26 cellular contexts compared by ENCODE assay signal in the genomic region with DNA sequence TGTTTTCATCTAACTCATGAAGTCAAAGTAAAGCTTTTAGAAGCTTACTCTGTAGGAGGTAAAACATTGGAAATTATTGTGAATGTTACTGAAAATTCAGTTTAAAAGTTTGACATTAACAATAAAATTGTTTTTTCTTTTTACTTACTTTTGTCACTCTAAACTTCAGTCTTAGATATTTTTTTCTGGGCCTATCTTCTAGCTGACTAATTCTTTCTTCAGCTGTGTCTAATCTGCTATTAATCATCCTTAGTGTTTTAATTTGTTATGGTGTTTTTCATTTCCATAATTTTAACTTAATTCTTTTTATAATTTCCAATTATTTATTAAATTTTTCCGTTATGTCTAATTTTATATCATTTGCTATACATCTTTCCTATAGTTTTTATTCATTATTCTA. TPM values are rescaled to one million over a fixed set of nuclear protein-coding genes. Genes with fewer than 3 reads are reported as not detected.
DNase-seq lines count a peak whose midpoint lies in the region; ATAC-seq, FAIRE-seq and TF ChIP-seq lines count a peak whose summit lies in the region.
"Had no signal": no experiment of that assay in that cellular context is flagged by ENCODE, and none has a peak within 500 bp of the region (broad histone marks: within the 10 kb centered on the region; RNA-seq: fewer than 3 reads in every experiment).

No MANE protein-coding gene starts in this region.

- no peak overlapping the region for H3K27ac ChIP-seq in SK-N-SH (ENCODE audit: low read depth in 2 of 2, low read length in 1 of 2)
- no peak overlapping the region for H3K27ac ChIP-seq in small intestine (ENCODE audit: low read depth in 1 of 2, low read length in 1 of 2)
- H3K27ac ChIP-seq: 22Rv1; A549; BLaER1 treated with 17β-estradiol and CSF1 and Interleukin-3, amounts not matched to agents 10 nM and 100 nM; GM23248 had no signal

- CTCF ChIA-PET in SK-N-SH (lab: Yijun Ruan, JAX): interaction anchor here (0.7 to 1.7 kb wide), 2 partner anchors 32 to 204 kb away, joined by 3 to 5 read pairs; no protein-coding TSS in a partner anchor

- POLR2A ChIA-PET in SK-N-SH (lab: Yijun Ruan, JAX): no interaction called here

- intact Hi-C loops in left cardiac atrium (cut with DNase I): no loop called here

- DNase-seq in SK-N-SH (no peak), frontal cortex (ENCODE audit: low spot score in 2 of 2) (no peak), small intestine (no peak), KG1 (lab: John Stamatoyannopoulos, UW) (no peak), left cardiac atrium (no peak)
- DNase-seq: ACHN; AML-193; BE2C; CD4-positive, alpha-beta T cell; CD8-positive, alpha-beta memory T cell; DMS 273 treated with DMSO at 0.1 percent for 48 hours; DMS79; EL; GDM1; GM23248; H7; HCEC 1CT had no signal

- H4K20me1 ChIP-seq in SK-N-SH (ENCODE audit: insufficient read depth): no peaks in the 10 kb centered on the region
- H4K20me1 ChIP-seq: BLaER1 treated with 17β-estradiol and CSF1 and Interleukin-3, amounts not matched to agents 10 nM and 100 nM had no signal

- no peak for TF ChIP-seq RAD21 in SK-N-SH (IDR thresholded peaks at IDR 0.05; ENCODE audit: low read length)

- H3K9ac ChIP-seq in SK-N-SH: no peak overlapping the region
- H3K9ac ChIP-seq: BLaER1 treated with 17β-estradiol and CSF1 and Interleukin-3, amounts not matched to agents 10 nM and 100 nM; GM23248 had no signal

- H2AFZ ChIP-seq in SK-N-SH (ENCODE audit: low read depth): no peak overlapping the region
- H2AFZ ChIP-seq: GM23248 had no signal

- H3K4me1 ChIP-seq in SK-N-SH (ENCODE audit: control insufficient read depth in 1 of 2, insufficient read depth in 2 of 2, low read depth in 1 of 2, low read length in 1 of 2) (no peaks in the 10 kb centered on the region; a peak in 1 of 4 replicates), small intestine (ENCODE audit: control insufficient read depth in 2 of 2, insufficient read depth in 1 of 2, low read depth in 1 of 2, low read length in 1 of 2) (no peaks in the 10 kb centered on the region)
- H3K4me1 ChIP-seq: A549, BE2C had no signal

- FAIRE-seq in frontal cortex (lab: Jason Lieb, UNC): peak; percentile 91
- FAIRE-seq in small intestine (lab: Jason Lieb, UNC): peak; percentile 26
- FAIRE-seq: A549, D721Med, GM12878, GM19239, H1 had no signal

- no peaks in the 10 kb centered on the region for H3K36me3 ChIP-seq in SK-N-SH (replicated peaks in 1 of 2; ENCODE audit: control insufficient read depth in 1 of 2, insufficient read depth in 2 of 2, low read length in 1 of 2)
- H3K36me3 ChIP-seq in small intestine (ENCODE audit: control insufficient read depth in 2 of 2, insufficient read depth in 2 of 2, low read length in 2 of 2): no peaks in the 10 kb centered on the region
- H3K36me3 ChIP-seq: BE2C had no signal

- H3K79me2 ChIP-seq in SK-N-SH (ENCODE audit: insufficient read depth): no peaks in the 10 kb centered on the region

- ATAC-seq in SK-N-SH treated with all-trans-retinoic acid at 6 μM for 48 hours (no peak), left cardiac atrium (no peak)
- ATAC-seq: A549, GM12878 had no signal

- H3K9me2 ChIP-seq in SK-N-SH: no peaks in the 10 kb centered on the region

- 0 out of 2 replicates have a peak, but pooled peaks cover 4% of the 10 kb centered on the region for H3K9me3 ChIP-seq in SK-N-SH
- peaks cover 1% of the 10 kb centered on the region for H3K9me3 ChIP-seq in small intestine (ENCODE audit: control insufficient read depth, low read depth)
- H3K9me3 ChIP-seq: BE2C had no signal

- H3F3A ChIP-seq in SK-N-SH (replicated peaks; ENCODE audit: insufficient read depth): no peaks in the 10 kb centered on the region

- WGBS in SK-N-SH (ENCODE audit: low lambda C conversion rate): 3% methylated on average over 1 of the region's 1 CpG
- 88 to 95% (median 91%) methylated on average over 1 of the region's 1 CpG for WGBS in small intestine, 3 donors

- H3K4me2 ChIP-seq in SK-N-SH: no peak overlapping the region
- H3K4me2 ChIP-seq: A549; BLaER1 treated with 17β-estradiol and CSF1 and Interleukin-3, amounts not matched to agents 10 nM and 100 nM had no signal

- H3K27me3 ChIP-seq in SK-N-SH (ENCODE audit: insufficient read depth) (no peaks in the 10 kb centered on the region; the same call in 1 of the 2 replicates), small intestine (ENCODE audit: control insufficient read depth in 2 of 2, insufficient read depth in 2 of 2, low read length in 2 of 2) (no peaks in the 10 kb centered on the region)
- H3K27me3 ChIP-seq: BLaER1 treated with 17β-estradiol and CSF1 and Interleukin-3, amounts not matched to agents 10 nM and 100 nM had no signal

- no peak for TF ChIP-seq CTCF in SK-N-SH (IDR thresholded peaks at IDR 0.05)

- H3K4me3 ChIP-seq in SK-N-SH (ENCODE audit: low read depth in 2 of 2, low read length in 1 of 2): no peak overlapping the region
- no peak overlapping the region for H3K4me3 ChIP-seq in small intestine (ENCODE audit: low read depth in 1 of 2, low read length in 2 of 2)
- H3K4me3 ChIP-seq: A549; BLaER1 treated with 17β-estradiol and CSF1 and Interleukin-3, amounts not matched to agents 10 nM and 100 nM; GM12878; GM23248 had no signal

- no peak for TF ChIP-seq EP300 in SK-N-SH (IDR thresholded peaks at IDR 0.05; ENCODE audit: borderline replicate concordance in 1 of 2, low read depth in 1 of 2, low read length in 1 of 2)

TF ChIP-seq in SK-N-SH treated with all-trans-retinoic acid at 6 μM for 48 hours, 23 proteins besides CTCF, POLR2A, EP300 and RAD21 (continues in another document):
- TF ChIP-seq ZFP30 (CRISPR knock-in tag; IDR thresholded peaks at IDR 0.05) (peak; percentile 75), CREB5 (CRISPR knock-in tag; IDR thresholded peaks at IDR 0.05; ENCODE audit: low read depth) (no peak), SNAI2 (CRISPR knock-in tag; IDR thresholded peaks at IDR 0.05) (no peak)

TF ChIP-seq in SK-N-SH, 30 proteins besides CTCF, POLR2A, EP300 and RAD21:
- TF ChIP-seq USF2 (IDR thresholded peaks at IDR 0.05; ENCODE audit: borderline replicate concordance, low read depth, low read length) (no peak), GATA2 (CRISPR knock-in tag; IDR thresholded peaks at IDR 0.05) (no peak), FOSL2 (IDR thresholded peaks at IDR 0.05; ENCODE audit: borderline replicate concordance, low read depth) (no peak), JUND (IDR thresholded peaks at IDR 0.05) (no peak), FOXM1 (IDR thresholded peaks at IDR 0.05; ENCODE audit: low read depth) (no peak)
- TF ChIP-seq, protein P1, sequence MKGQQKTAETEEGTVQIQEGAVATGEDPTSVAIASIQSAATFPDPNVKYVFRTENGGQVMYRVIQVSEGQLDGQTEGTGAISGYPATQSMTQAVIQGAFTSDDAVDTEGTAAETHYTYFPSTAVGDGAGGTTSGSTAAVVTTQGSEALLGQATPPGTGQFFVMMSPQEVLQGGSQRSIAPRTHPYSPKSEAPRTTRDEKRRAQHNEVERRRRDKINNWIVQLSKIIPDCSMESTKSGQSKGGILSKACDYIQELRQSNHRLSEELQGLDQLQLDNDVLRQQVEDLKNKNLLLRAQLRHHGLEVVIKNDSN (IDR thresholded peaks at IDR 0.05; ENCODE audit: borderline replicate concordance, low read depth): no peak
- TF ChIP-seq, protein P2, sequence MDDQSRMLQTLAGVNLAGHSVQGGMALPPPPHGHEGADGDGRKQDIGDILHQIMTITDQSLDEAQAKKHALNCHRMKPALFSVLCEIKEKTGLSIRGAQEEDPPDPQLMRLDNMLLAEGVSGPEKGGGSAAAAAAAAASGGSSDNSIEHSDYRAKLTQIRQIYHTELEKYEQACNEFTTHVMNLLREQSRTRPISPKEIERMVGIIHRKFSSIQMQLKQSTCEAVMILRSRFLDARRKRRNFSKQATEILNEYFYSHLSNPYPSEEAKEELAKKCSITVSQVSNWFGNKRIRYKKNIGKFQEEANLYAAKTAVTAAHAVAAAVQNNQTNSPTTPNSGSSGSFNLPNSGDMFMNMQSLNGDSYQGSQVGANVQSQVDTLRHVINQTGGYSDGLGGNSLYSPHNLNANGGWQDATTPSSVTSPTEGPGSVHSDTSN (IDR thresholded peaks at IDR 0.05): no peak

RNA-seq across cellular contexts. Expression of gene IL10RA, which starts 35.0 kb away (rescaled TPM):
- polyA plus RNA-seq in SK-N-SH (2012; rRNA removed) (0.05 TPM in 1 of 2 replicates, not detected in the other), small intestine (1 to 10 TPM; 1.1 to 9.3 (median 4.3) TPM)
- polyA plus RNA-seq in SK-N-SH (2012; cell fraction: cytosol; rRNA removed): not detected in 2 replicates
- not detected in 2 replicates for polyA plus RNA-seq in SK-N-SH (2012; cell fraction: nucleus; rRNA removed)
- total RNA-seq in frontal cortex (2.0 TPM), left cardiac atrium (10 to 100 TPM in 1 of 2 donors, 1 to 10 TPM in 1; 8.2 to 17.6 TPM)
- total RNA-seq: GM23248, H7 had no signal
- polyA plus RNA-seq: GM23248 had no signal

RNA-seq across cellular contexts. Expression of gene TMPRSS4, which starts 55.7 kb away (rescaled TPM):
- polyA plus RNA-seq in SK-N-SH (2012; rRNA removed): not detected in 2 replicates
- not detected in 2 replicates for polyA plus RNA-seq in SK-N-SH (2012; cell fraction: cytosol; rRNA removed)
- polyA plus RNA-seq in SK-N-SH (2012; cell fraction: nucleus; rRNA removed): not detected in 2 replicates
- total RNA-seq in frontal cortex: not detected
- 10 to 100 TPM; 20.0 to 59.4 (median 29.3) TPM for polyA plus RNA-seq in small intestine
- not detected for total RNA-seq in left cardiac atrium
- total RNA-seq: CD4-positive, alpha-beta T cell; CD8-positive, alpha-beta memory T cell; GM23248 had no signal
- polyA plus RNA-seq: A549; CD14-positive monocyte; CD8-positive, alpha-beta memory T cell; GM23248 had no signal
